ENCODE assay signal across 8 cellular contexts in genomic region chr6:78867370-78868040, GRCh38. TPM values are rescaled to one million over a fixed set of nuclear protein-coding genes. Genes with fewer than 3 reads are reported as not detected.
DNase-seq lines count a peak whose midpoint lies in the region; ATAC-seq and TF ChIP-seq lines count a peak whose summit lies in the region.

A gene with protein sequence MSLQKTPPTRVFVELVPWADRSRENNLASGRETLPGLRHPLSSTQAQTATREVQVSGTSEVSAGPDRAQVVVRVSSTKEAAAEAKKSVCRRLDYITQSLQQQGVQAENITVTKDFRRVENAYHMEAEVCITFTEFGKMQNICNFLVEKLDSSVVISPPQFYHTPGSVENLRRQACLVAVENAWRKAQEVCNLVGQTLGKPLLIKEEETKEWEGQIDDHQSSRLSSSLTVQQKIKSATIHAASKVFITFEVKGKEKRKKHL (plus strand): TSS chr6:78867551. CDS start chr6:78867577, 26 bp downstream.

- H3K4me2 ChIP-seq in GM23248 (ENCODE audit: unreplicated experiment), result peak within 1 kb of the TSS; percentile 92

- H3K9me3 ChIP-seq in GM23248 (ENCODE audit: low read depth) (no peaks in the 10 kb centered on the region), RWPE2 (ENCODE audit: severe bottlenecking) (no peaks in the 10 kb centered on the region), neuron (ENCODE audit: low read length) (no peaks in the 10 kb centered on the region)

- DNase-seq in ELF-1 (ENCODE audit: low read depth, low spot score), result peak; percentile 94
- DNase-seq in GM23248, result peak; percentile 89
- peak; percentile 79 to 86 for DNase-seq in Kasumi-1 (lab: John Stamatoyannopoulos, UW)
- DNase-seq in RWPE2 (ENCODE audit: low spot score), result peak; percentile 85
- peak; percentile 90 for DNase-seq in activated effector memory CD4-positive, alpha-beta T cell treated with anti-CD3 and anti-CD28 coated beads, Interleukin-2, amount 50 U/mL, for 16 hours
- peak; percentile 74 for DNase-seq in foreskin melanocyte
- peak; percentile 52 for DNase-seq in stromal cell of bone marrow (ENCODE audit: low read depth)

- TF ChIP-seq CTCF in RWPE2 (IDR thresholded peaks at IDR 0.05; ENCODE audit: poor library complexity, severe bottlenecking), result peak; percentile 34

- H3K36me3 ChIP-seq in GM23248 (ENCODE audit: low read depth) (no peaks in the 10 kb centered on the region), RWPE2 (ENCODE audit: low read depth) (no peaks in the 10 kb centered on the region), neuron (ENCODE audit: insufficient read depth, low read length) (peaks cover 14% of the 10 kb centered on the region)

- in situ Hi-C loops in GM23248 (cut with MboI), result no loop called here

- peaks cover 5% of the 10 kb centered on the region; the same call in 1 of the 2 replicates for H3K4me1 ChIP-seq in GM23248 (ENCODE audit: insufficient read depth)
- peaks cover 3% of the 10 kb centered on the region for H3K4me1 ChIP-seq in RWPE2 (ENCODE audit: insufficient read depth, poor library complexity, severe bottlenecking)
- H3K4me1 ChIP-seq in neuron (ENCODE audit: insufficient read depth, low read length), result peaks cover 7% of the 10 kb centered on the region

- H3K27ac ChIP-seq in GM23248, result peak within 1 kb of the TSS; percentile 20
- peak within 1 kb of the TSS; percentile 14 for H3K27ac ChIP-seq in RWPE2 (ENCODE audit: poor library complexity, severe bottlenecking)

- ATAC-seq in RWPE2 (ENCODE audit: low read depth), result peak; percentile 93

- no peaks in the 10 kb centered on the region for H3K9me2 ChIP-seq in GM23248 (ENCODE audit: insufficient read depth)

- no peaks in the 10 kb centered on the region for H4K20me1 ChIP-seq in GM23248 (ENCODE audit: insufficient read depth)

- H3K4me3 ChIP-seq in GM23248 (peak within 1 kb of the TSS; percentile 94), RWPE2 (ENCODE audit: severe bottlenecking) (peak within 1 kb of the TSS; percentile 73), neuron (ENCODE audit: low read length) (peak within 1 kb of the TSS; percentile 97)

- no peaks in the 10 kb centered on the region for H3K79me2 ChIP-seq in GM23248 (ENCODE audit: insufficient read depth)

- 1% methylated on average over 47 to 48 of the region's 48 CpGs for WGBS in GM23248 (ENCODE audit: low coverage in 1 of 2, low lambda C conversion rate in 2 of 2, missing lambda C conversion rate in 2 of 2), 2 experiments

- no peaks in the 10 kb centered on the region for H3K27me3 ChIP-seq in GM23248 (replicated peaks; ENCODE audit: insufficient read depth)
- no peaks in the 10 kb centered on the region for H3K27me3 ChIP-seq in RWPE2 (ENCODE audit: insufficient read depth, poor library complexity, severe bottlenecking)
- no peaks in the 10 kb centered on the region for H3K27me3 ChIP-seq in neuron (ENCODE audit: insufficient read depth, low read length)

- H2AFZ ChIP-seq in GM23248 (peak within 1 kb of the TSS; percentile 100), neuron (ENCODE audit: low read depth, low read length) (peak within 1 kb of the TSS; percentile 88)

- peak within 1 kb of the TSS; percentile 83 for H3K9ac ChIP-seq in GM23248

- no peaks in the 10 kb centered on the region for H3F3A ChIP-seq in GM23248 (ENCODE audit: insufficient read depth)

RNA-seq across cellular contexts. Expression of the gene that starts here (rescaled TPM):
- 4.2 and 4.6 TPM in 2 replicates for total RNA-seq in GM23248 (2014; rRNA removed; shearing (Covaris generic))
- polyA plus RNA-seq in GM23248 (2016; fragmentation: Nextera tagmentation; extraction: Ambion mirVana), result 2.0 TPM in 2 replicates

Comparison
In these comparisons a context has a peak if more than half of its experiments do, and no peak if none do; other contexts are left out.
1. Peak in every context shown above with its lines: DNase-seq, ATAC-seq, H3K4me3 ChIP-seq and H3K27ac ChIP-seq.